In the genomic region with DNA sequence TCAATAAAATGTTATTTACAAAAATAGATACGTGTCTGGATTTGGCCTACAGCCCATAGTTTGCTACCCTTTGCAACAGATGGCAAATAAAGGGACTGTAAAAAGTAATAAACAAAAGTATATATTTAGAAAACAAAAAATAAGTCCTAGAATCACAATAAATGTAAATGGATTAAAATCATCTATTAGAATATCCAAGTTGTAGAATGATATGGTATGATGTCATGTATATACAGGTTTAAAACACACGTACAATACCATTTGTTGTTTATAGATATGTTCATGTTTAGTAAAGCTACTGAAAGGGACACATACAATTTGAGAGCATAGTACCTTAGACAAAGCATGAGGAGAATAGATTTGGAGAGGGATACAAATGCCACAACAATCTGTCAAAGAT, we compare ENCODE assay signal across 7 cellular contexts.
"Had no signal": no experiment of that assay in that cellular context is flagged by ENCODE, and none has a peak within 500 bp of the region (broad histone marks: within the 10 kb centered on the region; RNA-seq: fewer than 3 reads in every experiment).

No MANE protein-coding gene starts in this region.

- H3K4me3 Mint-ChIP-seq: IgD-negative memory B cell had no signal

- H3K27me3 Mint-ChIP-seq: IgD-negative memory B cell had no signal

- DNase-seq: IMR-90, KBM-7, KG1 had no signal

- H3K27ac Mint-ChIP-seq: IgD-negative memory B cell had no signal

- H3K9ac ChIP-seq: KMS-11 had no signal

- H3K36me3 Mint-ChIP-seq: IgD-negative memory B cell had no signal

- H3K27ac ChIP-seq: HL-60, KMS-11 had no signal

- H3K4me2 ChIP-seq: KMS-11 had no signal

- FAIRE-seq: HTR-8/SVneo had no signal
